ENCODE assay signal across 14 cellular contexts in genomic region chr5:71481441-71481840, GRCh38. TPM values are rescaled to one million over a fixed set of nuclear protein-coding genes. Genes with fewer than 3 reads are reported as not detected.
DNase-seq lines count a peak whose midpoint lies in the region; ATAC-seq, FAIRE-seq and TF ChIP-seq lines count a peak whose summit lies in the region.
"Had no signal": no experiment of that assay in that cellular context is flagged by ENCODE, and none has a peak within 500 bp of the region (broad histone marks: within the 10 kb centered on the region; RNA-seq: fewer than 3 reads in every experiment).

No MANE protein-coding gene starts in this region.

- H3K27me3 ChIP-seq in HCT116 (ENCODE audit: insufficient read depth, low read length) (no peaks in the 10 kb centered on the region), RWPE2 (ENCODE audit: insufficient read depth, poor library complexity, severe bottlenecking) (no peaks in the 10 kb centered on the region)
- H3K27me3 ChIP-seq: BLaER1 had no signal

- H3K27ac ChIP-seq in A549 (peak overlapping the region; percentile 80 to 81; a peak in 5 of 6 replicates), HCT116 (ENCODE audit: low read depth, low read length) (peak overlapping the region; percentile 65), RWPE2 (ENCODE audit: poor library complexity, severe bottlenecking) (peak overlapping the region; percentile 14), epithelial cell of prostate (peak overlapping the region; percentile 58)
- H3K27ac ChIP-seq: BLaER1 had no signal

- FAIRE-seq in A549 (lab: Jason Lieb, UNC): peak; percentile 18
- FAIRE-seq: GM19239 had no signal

- POLR2A ChIA-PET in A549 (lab: Yijun Ruan, JAX): no interaction called here
- POLR2A ChIA-PET in HCT116 (lab: Charles Lee): no interaction called here

- TF ChIP-seq POLR2A in A549 (IDR thresholded peaks at IDR 0.05; ENCODE audit: low read length) (no peak), HCT116 (IDR thresholded peaks at IDR 0.05; ENCODE audit: borderline replicate concordance, extremely low read depth, insufficient read depth, insufficient read length) (no peak)

- TF ChIP-seq EP300 in A549 (IDR thresholded peaks at IDR 0.05): no peak

- H2AFZ ChIP-seq in HCT116 (ENCODE audit: low read depth, low read length, poor library complexity, severe bottlenecking): no peak overlapping the region

- H3K9me3 ChIP-seq in A549 (no peaks in the 10 kb centered on the region), HCT116 (ENCODE audit: control insufficient read depth in 1 of 2, insufficient read depth in 1 of 2, low read depth in 1 of 2, low read length in 2 of 2) (no peaks in the 10 kb centered on the region), RWPE2 (ENCODE audit: severe bottlenecking) (no peaks in the 10 kb centered on the region)
- H3K9me3 ChIP-seq: BLaER1 had no signal

- H3K79me2 ChIP-seq in HCT116 (ENCODE audit: insufficient read depth, low read length): peaks cover 31% of the 10 kb centered on the region

- H3K36me3 ChIP-seq in HCT116 (ENCODE audit: control insufficient read depth in 1 of 2, insufficient read depth in 2 of 2, low read length in 2 of 2) (peaks cover 13 to 24% of the 10 kb centered on the region in 2 experiments), RWPE2 (ENCODE audit: low read depth) (peaks cover 76% of the 10 kb centered on the region)

- TF ChIP-seq CTCF in A549 (IDR thresholded peaks at IDR 0.05) (no peak), HCT116 (IDR thresholded peaks at IDR 0.05 in 2 of 3, conservative IDR thresholded peaks at IDR 0.05 in 1 of 3; ENCODE audit: borderline replicate concordance in 1 of 3, insufficient read depth in 1 of 3, low read depth in 2 of 3, low read length in 2 of 3) (no peak), RWPE2 (IDR thresholded peaks at IDR 0.05; ENCODE audit: poor library complexity, severe bottlenecking) (no peak)

- BruUV-seq in HCT116 (replicated peaks; lab: Mats Ljungman, UMichigan): no TSS peak

- RAD21 ChIA-PET in HCT116 (lab: Charles Lee; ENCODE audit: low non-redundant PET in 1 of 2, low total read pairs in 2 of 2, uncharacterized antibody in 2 of 2, unreplicated experiment in 2 of 2): no interaction called here

- no peaks in the 10 kb centered on the region for H3K9me2 ChIP-seq in HCT116 (ENCODE audit: insufficient read depth)

- H3K4me3 ChIP-seq in A549 (no peak overlapping the region), HCT116 (replicated peaks in 1 of 2; ENCODE audit: low read depth in 1 of 2, low read length in 2 of 2) (no peak overlapping the region), RWPE2 (ENCODE audit: severe bottlenecking) (no peak overlapping the region)
- H3K4me3 ChIP-seq: BLaER1 had no signal

- no peak for DNase-seq in A549 (ENCODE audit: low read depth in 1 of 2, low spot score in 1 of 2)
- DNase-seq in HCT116 (ENCODE audit: low read depth, low spot score): no peak
- no peak for DNase-seq in RWPE2 (ENCODE audit: low spot score)
- DNase-seq in epithelial cell of prostate (ENCODE audit: low read depth, low spot score): no peak
- DNase-seq in KBM-7: no peak
- no peak for DNase-seq in glomerular visceral epithelial cell (ENCODE audit: extremely low spot score)
- DNase-seq: AML-193; CD4-positive, CD25-positive, alpha-beta regulatory T cell; DMS79; GOT3; H9 had no signal

- peak in 1 of 2 experiments; percentile 26; a peak in 2 of 6 replicates for ATAC-seq in A549
- peak; percentile 4; the same call in 1 of the 2 replicates for ATAC-seq in HCT116
- peak; percentile 30; the same call in 2 of the 3 replicates for ATAC-seq in RWPE2 (ENCODE audit: low read depth)
- ATAC-seq in HG02610 (IDR thresholded peaks at IDR 0.05; ENCODE audit: unreplicated experiment): no peak

- H3K4me1 ChIP-seq in A549: peaks cover 38% of the 10 kb centered on the region
- peaks cover 33 to 38% of the 10 kb centered on the region in 2 experiments for H3K4me1 ChIP-seq in HCT116 (ENCODE audit: control insufficient read depth in 1 of 2, insufficient read depth in 2 of 2, low read length in 2 of 2)
- H3K4me1 ChIP-seq in RWPE2 (ENCODE audit: insufficient read depth, poor library complexity, severe bottlenecking): peaks cover 25% of the 10 kb centered on the region
- H3K4me1 ChIP-seq: BLaER1 had no signal

- H3K9ac ChIP-seq in HCT116 (ENCODE audit: low read length): no peak overlapping the region
- H3K9ac ChIP-seq: BLaER1 had no signal

- intact Hi-C loops in HCT116 (cut with micrococcal nuclease): no loop called here

- TF ChIP-seq RAD21 in A549 (conservative IDR thresholded peaks at IDR 0.05 in 1 of 2, IDR thresholded peaks at IDR 0.05 in 1 of 2): no peak
- TF ChIP-seq RAD21 in HCT116 (IDR thresholded peaks at IDR 0.05; ENCODE audit: low read depth): no peak

- CTCF ChIA-PET in A549 (lab: Yijun Ruan, JAX) (no interaction called here), HCT116 (lab: Charles Lee) (no interaction called here)

- in situ Hi-C loops in KBM-7 (cut with MboI; ENCODE audit: low pct_unique_long_range_greater_than_20kb, low sequenced_read_pairs): no loop called here

- peak overlapping the region; percentile 82 for H3K4me2 ChIP-seq in A549
- H3K4me2 ChIP-seq in HCT116 (ENCODE audit: low read length): peak overlapping the region; percentile 65; the same call in 1 of the 2 replicates
- H3K4me2 ChIP-seq: BLaER1 had no signal

- H4K20me1 ChIP-seq in HCT116 (ENCODE audit: insufficient read depth): peaks cover 4% of the 10 kb centered on the region; the same call in 1 of the 2 replicates

TF ChIP-seq in A549, 52 proteins besides CTCF, POLR2A, EP300 and RAD21:
- TF ChIP-seq NR3C1 (IDR thresholded peaks at IDR 0.05): no peak

TF ChIP-seq in HCT116, 20 proteins besides CTCF, POLR2A, EP300 and RAD21:
- TF ChIP-seq TCF7L2 (IDR thresholded peaks at IDR 0.05; ENCODE audit: borderline replicate concordance, extremely low read depth, insufficient read depth, insufficient read length) (no peak), JUND (IDR thresholded peaks at IDR 0.05) (no peak), CBX3 (IDR thresholded peaks at IDR 0.05; ENCODE audit: low read depth) (no peak), EGR1 (IDR thresholded peaks at IDR 0.05; ENCODE audit: low read depth) (no peak), SP1 (IDR thresholded peaks at IDR 0.05; ENCODE audit: low read depth) (no peak)
TF ChIP-seq in HCT116: peak in this region for 0.

RNA-seq across cellular contexts. Expression of gene BDP1, which starts 26.0 kb away (rescaled TPM):
- polyA plus RNA-seq in A549 (2011; rRNA removed): 20.9 and 27.2 TPM in 2 replicates
- 3.5 and 3.6 TPM in 2 replicates for polyA plus RNA-seq in A549 (2012; cell fraction: cytosol; rRNA removed)
- polyA plus RNA-seq in A549 (2012; cell fraction: nucleus; rRNA removed): 4.8 and 6.8 TPM in 2 replicates
- 8.6 to 10.0 TPM (median 8.7 TPM) in 3 replicates for polyA plus RNA-seq in A549 (2017; fragmentation: RNase III; extraction: RNeasy Plus Mini Kit Qiagen cat#74134 plus additional on column Dnase treatment)
- 13.8 and 14.5 TPM in 2 replicates for polyA minus RNA-seq in A549 (2011; rRNA and poly(A)+ RNA removed)
- total RNA-seq in HCT116 (2021; ENCODE audit: unreplicated experiment): 22.0 TPM
- polyA plus RNA-seq in HCT116 (2012): 3.4 and 4.1 TPM in 2 replicates

Comparison
In these comparisons a context has a peak if more than half of its experiments do, and no peak if none do; other contexts are left out.
1. H3K27ac ChIP-seq: peak in every context shown above with its lines; median percentile 80 in A549; 65 in HCT116; 58 in epithelial cell of prostate; 14 in RWPE2.